ENCODE assay signal across 10 cellular contexts in the genomic region with DNA sequence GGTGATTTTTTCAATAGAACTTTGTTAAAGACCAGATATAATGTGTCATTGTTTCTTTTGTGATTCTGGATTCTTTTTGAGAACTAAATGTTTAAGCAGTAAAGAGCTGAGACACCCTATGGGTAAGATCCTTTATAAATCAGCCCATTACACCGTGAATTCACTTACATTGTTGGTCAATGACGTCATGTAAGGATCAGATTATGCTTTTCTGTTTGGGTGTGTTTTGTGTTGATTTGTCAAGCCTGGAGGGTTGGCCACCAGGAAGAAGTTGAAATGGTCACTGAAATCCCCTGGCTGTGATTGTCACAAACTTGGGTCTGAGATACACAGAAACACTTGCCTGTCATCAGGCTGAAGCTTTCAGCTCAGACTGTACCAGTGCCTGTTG. TPM values are rescaled to one million over a fixed set of nuclear protein-coding genes. Genes with fewer than 3 reads are reported as not detected.
DNase-seq lines count a peak whose midpoint lies in the region; ATAC-seq and TF ChIP-seq lines count a peak whose summit lies in the region.
"Had no signal": no experiment of that assay in that cellular context is flagged by ENCODE, and none has a peak within 500 bp of the region (broad histone marks: within the 10 kb centered on the region; RNA-seq: fewer than 3 reads in every experiment).

No MANE protein-coding gene starts in this region.

- H3K4me3 ChIP-seq in SJCRH30, result peak overlapping the region; percentile 24
- no peak overlapping the region for H3K4me3 ChIP-seq in fibroblast of lung (replicated peaks in 1 of 4; ENCODE audit: control extremely low read depth in 1 of 4, insufficient read depth in 1 of 4, low read depth in 3 of 4, low read length in 4 of 4)
- no peak overlapping the region for H3K4me3 ChIP-seq in neuron (ENCODE audit: low read length)
- H3K4me3 ChIP-seq: BLaER1 treated with 17β-estradiol and CSF1 and Interleukin-3, amounts not matched to agents 10 nM and 100 nM had no signal

- H3K4me1 ChIP-seq in SJCRH30 (peaks cover 18% of the 10 kb centered on the region), fibroblast of lung (ENCODE audit: control insufficient read depth, extremely low read depth, insufficient read depth, low read length) (peaks cover 2% of the 10 kb centered on the region), neuron (ENCODE audit: insufficient read depth, low read length) (peaks cover 15% of the 10 kb centered on the region)
- H3K4me1 ChIP-seq: BLaER1 treated with 17β-estradiol and CSF1 and Interleukin-3, amounts not matched to agents 10 nM and 100 nM had no signal

- no peak overlapping the region for H2AFZ ChIP-seq in fibroblast of lung (ENCODE audit: low read length)
- peak overlapping the region; percentile 0 for H2AFZ ChIP-seq in neuron (ENCODE audit: low read depth, low read length)

- DNase-seq in Ammon's horn (ENCODE audit: low spot score) (peak; percentile 11), SJCRH30 (peak; percentile 68 to 95), fibroblast of lung (ENCODE audit: low read depth in 2 of 2) (peak; percentile 47 to 83), foreskin melanocyte (no peak), NOMO-1 treated with dmso at 0.1 percent for 144 hours (lab: John Stamatoyannopoulos, UW; ENCODE audit: unreplicated experiment) (no peak)
- DNase-seq in activated CD4-positive, alpha-beta memory T cell treated with anti-CD3 and anti-CD28 coated beads for 36 hours, result no peak
- DNase-seq: cerebellar nuclear complex had no signal

- no peaks in the 10 kb centered on the region for H3K9me3 Mint-ChIP-seq in activated CD4-positive, alpha-beta memory T cell treated with anti-CD3 and anti-CD28 coated beads for 36 hours

- H3K36me3 Mint-ChIP-seq in activated CD4-positive, alpha-beta memory T cell treated with anti-CD3 and anti-CD28 coated beads for 36 hours, result no peaks in the 10 kb centered on the region

- H4K20me1 ChIP-seq in fibroblast of lung (ENCODE audit: control insufficient read depth, extremely low read depth, insufficient read depth, low read length), result no peaks in the 10 kb centered on the region
- H4K20me1 ChIP-seq: BLaER1 treated with 17β-estradiol and CSF1 and Interleukin-3, amounts not matched to agents 10 nM and 100 nM had no signal

- H3K27ac Mint-ChIP-seq in activated CD4-positive, alpha-beta memory T cell treated with anti-CD3 and anti-CD28 coated beads for 36 hours, result no peak overlapping the region

- H3K4me1 Mint-ChIP-seq in activated CD4-positive, alpha-beta memory T cell treated with anti-CD3 and anti-CD28 coated beads for 36 hours (ENCODE audit: low read depth), result no peaks in the 10 kb centered on the region

- no peaks in the 10 kb centered on the region for H3K79me2 ChIP-seq in fibroblast of lung (ENCODE audit: control insufficient read depth, insufficient read depth, low read length)

- H3K9me3 ChIP-seq in SJCRH30 (replicated peaks), result no peaks in the 10 kb centered on the region
- no peaks in the 10 kb centered on the region for H3K9me3 ChIP-seq in fibroblast of lung (ENCODE audit: control insufficient read depth, insufficient read depth, low read depth, low read length)
- H3K9me3 ChIP-seq in neuron (ENCODE audit: low read length), result no peaks in the 10 kb centered on the region

- H3K27ac ChIP-seq in SJCRH30 (peak overlapping the region; percentile 96), fibroblast of lung (ENCODE audit: insufficient read depth, low read length) (no peak overlapping the region)
- H3K27ac ChIP-seq: BLaER1 treated with 17β-estradiol and CSF1 and Interleukin-3, amounts not matched to agents 10 nM and 100 nM had no signal

- CTCF ChIA-PET in activated CD4-positive, alpha-beta memory T cell treated with anti-CD3 and anti-CD28 coated beads for 36 hours (lab: Charles Lee), result interaction anchor here (0.9 to 1.0 kb wide), 2 partner anchors 180 to 224 kb away, joined by 3 to 4 read pairs; no protein-coding TSS in a partner anchor

- no peaks in the 10 kb centered on the region for H3K27me3 ChIP-seq in SJCRH30
- no peaks in the 10 kb centered on the region for H3K27me3 ChIP-seq in fibroblast of lung (ENCODE audit: control insufficient read depth, insufficient read depth, low read length)
- H3K27me3 ChIP-seq in neuron (ENCODE audit: insufficient read depth, low read length), result no peaks in the 10 kb centered on the region
- H3K27me3 ChIP-seq: BLaER1 treated with 17β-estradiol and CSF1 and Interleukin-3, amounts not matched to agents 10 nM and 100 nM had no signal

- TF ChIP-seq CTCF in fibroblast of lung (conservative IDR thresholded peaks at IDR 0.05 in 1 of 2, IDR thresholded peaks at IDR 0.05 in 1 of 2; ENCODE audit: low read depth in 1 of 2, low read length in 2 of 2), result no peak

- no peak for ATAC-seq in HG02763 (IDR thresholded peaks at IDR 0.05; ENCODE audit: unreplicated experiment)

- H3K27me3 Mint-ChIP-seq in activated CD4-positive, alpha-beta memory T cell treated with anti-CD3 and anti-CD28 coated beads for 36 hours, result no peaks in the 10 kb centered on the region

- H3K4me2 ChIP-seq in fibroblast of lung (ENCODE audit: extremely low read depth, insufficient read depth, low read length), result no peak overlapping the region
- H3K4me2 ChIP-seq: BLaER1 treated with 17β-estradiol and CSF1 and Interleukin-3, amounts not matched to agents 10 nM and 100 nM had no signal

- POLR2A ChIA-PET in activated CD4-positive, alpha-beta memory T cell treated with anti-CD3 and anti-CD28 coated beads for 36 hours (lab: Charles Lee), result no interaction called here

- intact Hi-C loops in activated CD4-positive, alpha-beta memory T cell treated with anti-CD3 and anti-CD28 coated beads for 36 hours (cut with micrococcal nuclease), result no loop called here

- no peak overlapping the region for H3K9ac ChIP-seq in fibroblast of lung (ENCODE audit: insufficient read depth, low read length)
- H3K9ac ChIP-seq: BLaER1 treated with 17β-estradiol and CSF1 and Interleukin-3, amounts not matched to agents 10 nM and 100 nM had no signal

- no peak overlapping the region for H3K4me3 Mint-ChIP-seq in activated CD4-positive, alpha-beta memory T cell treated with anti-CD3 and anti-CD28 coated beads for 36 hours

- H3K36me3 ChIP-seq in SJCRH30 (no peaks in the 10 kb centered on the region), fibroblast of lung (ENCODE audit: control insufficient read depth, insufficient read depth, low read length) (no peaks in the 10 kb centered on the region), neuron (ENCODE audit: insufficient read depth, low read length) (no peaks in the 10 kb centered on the region)
- H3K36me3 ChIP-seq: BLaER1 treated with 17β-estradiol and CSF1 and Interleukin-3, amounts not matched to agents 10 nM and 100 nM had no signal

RNA-seq across cellular contexts. Expression of a gene that starts 7.0 kb away (rescaled TPM):
- total RNA-seq in SJCRH30 (2014; rRNA removed; shearing (Covaris generic)), result not detected in 2 replicates
- total RNA-seq in fibroblast of lung, result not detected in 2 replicates
- polyA plus RNA-seq in fibroblast of lung, result not detected in 2 replicates
- polyA plus RNA-seq in fibroblast of lung (2012), result 0.13 TPM in 1 of 2 replicates, not detected in the other
- not detected in 2 replicates for polyA minus RNA-seq in fibroblast of lung (ENCODE audit: low replicate concordance)
- under 1 TPM in 1 of 2 experiments, not detected in 1; 0.17 TPM for total RNA-seq in activated CD4-positive, alpha-beta memory T cell treated with anti-CD3 and anti-CD28 coated beads for 36 hours

Comparison
In these comparisons a context has a peak if more than half of its experiments do, and no peak if none do; other contexts are left out.
1. DNase-seq: peak in Ammon's horn (single experiment), SJCRH30 (2 of 2) and fibroblast of lung (2 of 2); none in foreskin melanocyte (single experiment), NOMO-1 treated with dmso at 0.1 percent for 144 hours (single experiment) and activated CD4-positive, alpha-beta memory T cell treated with anti-CD3 and anti-CD28 coated beads for 36 hours (single experiment).